In genomic region chr5:91200692-91201091, GRCh38 we compare ENCODE assay signal across 36 cellular contexts.
DNase-seq lines count a peak whose midpoint lies in the region; ATAC-seq, FAIRE-seq and TF ChIP-seq lines count a peak whose summit lies in the region.
"Had no signal": no experiment of that assay in that cellular context is flagged by ENCODE, and none has a peak within 500 bp of the region (broad histone marks: within the 10 kb centered on the region; RNA-seq: fewer than 3 reads in every experiment).

No MANE protein-coding gene starts in this region.

- no peaks in the 10 kb centered on the region for H3K79me2 ChIP-seq in HepG2 (ENCODE audit: insufficient read depth, low read length)
- no peaks in the 10 kb centered on the region for H3K79me2 ChIP-seq in K562 (ENCODE audit: control insufficient read depth, insufficient read depth, low read length)

- ATAC-seq in HepG2 (no peak), right lobe of liver (no peak), WTC11 (no peak), K562 (no peak), omental fat pad (ENCODE audit: low FRiP score) (no peak), HG03280 (IDR thresholded peaks at IDR 0.05; ENCODE audit: unreplicated experiment) (no peak), heart left ventricle (no peak)
- ATAC-seq: A549; CD8-positive, alpha-beta T cell had no signal

- POLR2A ChIA-PET in HepG2 (lab: Yijun Ruan, JAX) (no interaction called here), HEK293 (lab: Yijun Ruan, JAX) (no interaction called here), WTC11 (lab: Charles Lee) (no interaction called here), K562 (lab: Yijun Ruan, JAX) (interaction anchor here (0.7 to 1.0 kb wide), 2 partner anchors 81 to 180 kb away, joined by 3 to 6 read pairs; no protein-coding TSS in a partner anchor)

- CTCF ChIA-PET in HepG2 (lab: Yijun Ruan, JAX; ENCODE audit: low intra/inter-chr PET ratio, low total read pairs) (no interaction called here), HEK293 (lab: Yijun Ruan, JAX) (no interaction called here), WTC11 (lab: Charles Lee) (no interaction called here), K562 (lab: Yijun Ruan, JAX; ENCODE audit: low intra/inter-chr PET ratio) (no interaction called here)

- no peaks in the 10 kb centered on the region for H3K9me3 ChIP-seq in HepG2 (ENCODE audit: low read length)
- no peaks in the 10 kb centered on the region for H3K9me3 ChIP-seq in right lobe of liver
- no peaks in the 10 kb centered on the region for H3K9me3 ChIP-seq in HEK293 (ENCODE audit: control insufficient read depth, insufficient read depth, low read depth, low read length)
- no peaks in the 10 kb centered on the region for H3K9me3 ChIP-seq in K562 (replicated peaks; ENCODE audit: control insufficient read depth, insufficient read depth, low read depth, low read length)
- peaks cover 0 to 7% (median 0%) of the 10 kb centered on the region in 12 donors for H3K9me3 ChIP-seq in heart left ventricle
- H3K9me3 ChIP-seq: A549; BE2C; BLaER1; BLaER1 treated with 17β-estradiol and CSF1 and Interleukin-3, amounts not matched to agents 10 nM and 100 nM; Caco-2 had no signal

- H3K27me3 Mint-ChIP-seq in WTC11 (ENCODE audit: low read depth): no peaks in the 10 kb centered on the region

- TF ChIP-seq EP300 in HepG2 (IDR thresholded peaks at IDR 0.05; ENCODE audit: low read depth in 2 of 2, low read length in 2 of 2) (no peak), HepG2 (CRISPR knock-in tag; IDR thresholded peaks at IDR 0.05; ENCODE audit: borderline replicate concordance) (no peak), K562 (IDR thresholded peaks at IDR 0.05; ENCODE audit: low read length) (no peak)

- BruUV-seq in HepG2 (replicated peaks; lab: Mats Ljungman, UMichigan) (no TSS peak), K562 (replicated peaks; lab: Mats Ljungman, UMichigan) (no TSS peak)

- no peaks in the 10 kb centered on the region for H3K4me1 Mint-ChIP-seq in WTC11
- H3K4me1 Mint-ChIP-seq: B cell; CD4-positive, alpha-beta memory T cell; CD4-positive, CD25-positive, alpha-beta regulatory T cell; CD8-positive, alpha-beta memory T cell had no signal

- no peak overlapping the region for H3K27ac Mint-ChIP-seq in WTC11
- H3K27ac Mint-ChIP-seq: B cell; CD4-positive, alpha-beta memory T cell; CD4-positive, alpha-beta T cell; CD4-positive, CD25-positive, alpha-beta regulatory T cell; CD8-positive, alpha-beta T cell had no signal

- no peak overlapping the region for H3K4me3 Mint-ChIP-seq in WTC11
- H3K4me3 Mint-ChIP-seq: B cell; CD14-positive monocyte; CD4-positive, alpha-beta memory T cell; CD4-positive, alpha-beta T cell; CD4-positive, CD25-positive, alpha-beta regulatory T cell; CD8-positive, alpha-beta memory T cell; CD8-positive, alpha-beta T cell had no signal

- TF ChIP-seq POLR2A in HepG2 (IDR thresholded peaks at IDR 0.05; ENCODE audit: insufficient read depth in 1 of 2, low read depth in 2 of 2, low read length in 2 of 2) (no peak), right lobe of liver (IDR thresholded peaks at IDR 0.05) (no peak), K562 (conservative IDR thresholded peaks at IDR 0.05) (no peak), heart left ventricle (IDR thresholded peaks at IDR 0.05) (no peak)

- H4K20me1 ChIP-seq in HepG2 (ENCODE audit: insufficient read depth, low read length) (no peaks in the 10 kb centered on the region), K562 (replicated peaks; ENCODE audit: control insufficient read depth, insufficient read depth, low read length) (no peaks in the 10 kb centered on the region)
- H4K20me1 ChIP-seq: BLaER1; BLaER1 treated with 17β-estradiol and CSF1 and Interleukin-3, amounts not matched to agents 10 nM and 100 nM had no signal

- no peak for DNase-seq in HepG2 (ENCODE audit: low spot score)
- no peak for DNase-seq in right lobe of liver
- no peak for DNase-seq in WTC11 (ENCODE audit: low spot score)
- no peak for DNase-seq in K562 (ENCODE audit: extremely low read depth in 1 of 4, low spot score in 3 of 4)
- no peak for DNase-seq in omental fat pad (ENCODE audit: low spot score)
- DNase-seq in heart left ventricle: no peak
- DNase-seq: 8988T; ACHN; AML-193; BE2C; C1 segment of cervical spinal cord; Caco-2; Calu3; CD4-positive, alpha-beta memory T cell; CD4-positive, alpha-beta T cell; CD4-positive, CD25-positive, alpha-beta regulatory T cell; CD8-positive, alpha-beta memory T cell; CD8-positive, alpha-beta T cell; COR-L47; DMS 273 treated with DMSO at 0.1 percent for 48 hours; DMS153; DMS53; DMS79; DMS79 treated with DMSO at 0.1 percent for 48 hours; DND-41; EL had no signal

- H3K4me3 ChIP-seq in HepG2 (replicated peaks in 1 of 3; ENCODE audit: insufficient read depth in 1 of 3, low read depth in 2 of 3, low read length in 3 of 3): no peak overlapping the region
- no peak overlapping the region for H3K4me3 ChIP-seq in right lobe of liver
- no peak overlapping the region for H3K4me3 ChIP-seq in HEK293 (ENCODE audit: low read depth, low read length)
- no peak overlapping the region for H3K4me3 ChIP-seq in K562
- H3K4me3 ChIP-seq in heart left ventricle: no peak overlapping the region
- H3K4me3 ChIP-seq: A549; BLaER1; BLaER1 treated with 17β-estradiol and CSF1 and Interleukin-3, amounts not matched to agents 10 nM and 100 nM had no signal

- no peaks in the 10 kb centered on the region; the same call in 1 of the 2 replicates for H3K9me3 Mint-ChIP-seq in WTC11
- H3K9me3 Mint-ChIP-seq: CD4-positive, alpha-beta memory T cell; CD4-positive, alpha-beta T cell; CD4-positive, CD25-positive, alpha-beta regulatory T cell; CD8-positive, alpha-beta memory T cell; CD8-positive, alpha-beta T cell had no signal

- H3K27me3 ChIP-seq in HepG2 (ENCODE audit: control insufficient read depth in 1 of 2, insufficient read depth in 2 of 2, low read length in 2 of 2) (no peaks in the 10 kb centered on the region), right lobe of liver (no peaks in the 10 kb centered on the region), K562 (ENCODE audit: control insufficient read depth in 2 of 2, insufficient read depth in 2 of 2, low read length in 2 of 2) (0 out of 5 replicates have a peak, but pooled peaks cover 0 to 1% of the 10 kb centered on the region in 2 experiments), heart left ventricle (no peaks in the 10 kb centered on the region)
- H3K27me3 ChIP-seq: BE2C; BLaER1; BLaER1 treated with 17β-estradiol and CSF1 and Interleukin-3, amounts not matched to agents 10 nM and 100 nM had no signal

- H3K4me1 ChIP-seq in HepG2 (ENCODE audit: insufficient read depth, low read length) (no peaks in the 10 kb centered on the region), right lobe of liver (no peaks in the 10 kb centered on the region), HEK293 (ENCODE audit: control insufficient read depth, insufficient read depth, low read length) (no peaks in the 10 kb centered on the region), K562 (replicated peaks in 1 of 2; ENCODE audit: control insufficient read depth in 2 of 2, insufficient read depth in 2 of 2, low read length in 2 of 2) (no peaks in the 10 kb centered on the region), heart left ventricle (no peaks in the 10 kb centered on the region)
- H3K4me1 ChIP-seq: A549; BE2C; BLaER1; BLaER1 treated with 17β-estradiol and CSF1 and Interleukin-3, amounts not matched to agents 10 nM and 100 nM; Caco-2 had no signal

- TF ChIP-seq CTCF in HepG2 (CRISPR knock-in tag; IDR thresholded peaks at IDR 0.05): no peak
- TF ChIP-seq CTCF in right lobe of liver (IDR thresholded peaks at IDR 0.05): no peak
- TF ChIP-seq CTCF in HEK293 (tag by site-specific recombination; IDR thresholded peaks at IDR 0.05): no peak
- no peak for TF ChIP-seq CTCF in WTC11 (IDR thresholded peaks at IDR 0.05)
- TF ChIP-seq CTCF in K562 (IDR thresholded peaks at IDR 0.05 in 2 of 3, conservative IDR thresholded peaks at IDR 0.05 in 1 of 3; ENCODE audit: insufficient read depth in 2 of 3, low read depth in 1 of 3, low read length in 3 of 3): no peak
- TF ChIP-seq CTCF in omental fat pad (IDR thresholded peaks at IDR 0.05): no peak
- no peak for TF ChIP-seq CTCF in heart left ventricle (IDR thresholded peaks at IDR 0.05)

- in situ Hi-C loops in HepG2 (cut with HindIII; ENCODE audit: extremely low pct_ligation_motif_present, low pct_unique_long_range_greater_than_20kb): loop anchor here (25.0 kb wide), 1 partner anchor 338 kb away; no protein-coding TSS in a partner anchor
- in situ Hi-C loops in K562 (cut with MboI): no loop called here

- intact Hi-C loops in HepG2 (cut with micrococcal nuclease; ENCODE audit: unreplicated experiment) (no loop called here), right lobe of liver (cut with DNase I) (no loop called here), K562 (cut with micrococcal nuclease) (no loop called here), heart left ventricle (cut with DNase I) (no loop called here)

- WGBS in HepG2 (ENCODE audit: low lambda C conversion rate): 6% methylated on average over 2 of the region's 2 CpGs
- WGBS in right lobe of liver (ENCODE audit: insufficient coverage, low coverage, low lambda C conversion rate, missing lambda C conversion rate): 74% methylated on average over 2 of the region's 2 CpGs
- WGBS in K562 (ENCODE audit: insufficient coverage, low coverage, missing lambda C conversion rate): 2% methylated on average over 2 of the region's 2 CpGs
- 95 to 98% (median 95%) methylated on average over 2 of the region's 2 CpGs for WGBS in heart left ventricle, 4 donors

- H3K9me1 ChIP-seq in K562 (ENCODE audit: control insufficient read depth, insufficient read depth, low read length): no peaks in the 10 kb centered on the region

- TF ChIP-seq RAD21 in HepG2 (CRISPR knock-in tag; IDR thresholded peaks at IDR 0.05) (no peak), K562 (CRISPR knock-in tag; conservative IDR thresholded peaks at IDR 0.05 in 1 of 2, IDR thresholded peaks at IDR 0.05 in 1 of 2) (no peak)

- no peaks in the 10 kb centered on the region for H3K36me3 Mint-ChIP-seq in WTC11
- H3K36me3 Mint-ChIP-seq: CD14-positive monocyte; CD4-positive, alpha-beta memory T cell; CD4-positive, CD25-positive, alpha-beta regulatory T cell; CD8-positive, alpha-beta T cell had no signal

- no peak overlapping the region for H3K27ac ChIP-seq in HepG2 (ENCODE audit: extremely low read length, insufficient read depth, low read length)
- H3K27ac ChIP-seq in right lobe of liver: no peak overlapping the region
- H3K27ac ChIP-seq in HEK293 (ENCODE audit: extremely low read depth, low read depth, low read length): no peak overlapping the region
- no peak overlapping the region for H3K27ac ChIP-seq in K562 (ENCODE audit: extremely low read depth, low read depth, low read length)
- H3K27ac ChIP-seq in heart left ventricle: no peak overlapping the region
- H3K27ac ChIP-seq: 22Rv1; A549; BLaER1; BLaER1 treated with 17β-estradiol and CSF1 and Interleukin-3, amounts not matched to agents 10 nM and 100 nM; C4-2B had no signal

- H3K4me2 ChIP-seq in HepG2 (ENCODE audit: low read depth, low read length) (no peak overlapping the region), K562 (ENCODE audit: insufficient read depth, low read length) (no peak overlapping the region)
- H3K4me2 ChIP-seq: A549; BLaER1; BLaER1 treated with 17β-estradiol and CSF1 and Interleukin-3, amounts not matched to agents 10 nM and 100 nM had no signal

- no peak overlapping the region for H3K9ac ChIP-seq in HepG2 (ENCODE audit: insufficient read depth, low read depth, low read length)
- no peak overlapping the region for H3K9ac ChIP-seq in K562 (ENCODE audit: insufficient read depth in 1 of 2, low read depth in 2 of 2, low read length in 2 of 2)
- H3K9ac ChIP-seq: BLaER1; BLaER1 treated with 17β-estradiol and CSF1 and Interleukin-3, amounts not matched to agents 10 nM and 100 nM had no signal

- FAIRE-seq in HepG2 (lab: Jason Lieb, UNC) (no peak), K562 (lab: Jason Lieb, UNC) (no peak)
- FAIRE-seq: A549, D721Med had no signal

- no peak overlapping the region for H2AFZ ChIP-seq in HepG2 (ENCODE audit: low read length)
- H2AFZ ChIP-seq in K562 (ENCODE audit: low read depth, low read length): no peak overlapping the region

- H3K36me3 ChIP-seq in HepG2 (replicated peaks in 1 of 2; ENCODE audit: control insufficient read depth in 1 of 2, insufficient read depth in 2 of 2, low read length in 2 of 2) (no peaks in the 10 kb centered on the region), right lobe of liver (no peaks in the 10 kb centered on the region), HEK293 (ENCODE audit: control insufficient read depth in 2 of 2, insufficient read depth in 1 of 2, low read length in 2 of 2) (no peaks in the 10 kb centered on the region), K562 (ENCODE audit: control insufficient read depth, insufficient read depth, low read length) (no peaks in the 10 kb centered on the region), heart left ventricle (no peaks in the 10 kb centered on the region)
- H3K36me3 ChIP-seq: BE2C; BLaER1; BLaER1 treated with 17β-estradiol and CSF1 and Interleukin-3, amounts not matched to agents 10 nM and 100 nM had no signal

Comparison
In these comparisons a context has a peak if more than half of its experiments do, and no peak if none do; other contexts are left out.
1. Of the 241 proteins assayed by ChIP-seq in both HepG2 and K562: peak only in HepG2: none; only in K562: AFF4, FOXK1, FOXP1, GABPB1, HDAC2, IRF1 and 8 more; in both: none; in neither: 223; mixed calls (peak in some experiments, not most) for 4.